In genomic region chr12:91836696-91837095, GRCh38 we compare ENCODE assay signal across 8 cellular contexts.
"Had no signal": no experiment of that assay in that cellular context is flagged by ENCODE, and none has a peak within 500 bp of the region (broad histone marks: within the 10 kb centered on the region; RNA-seq: fewer than 3 reads in every experiment).

No MANE protein-coding gene starts in this region.

- H3K9ac ChIP-seq: KMS-11 had no signal

- H3K36me3 Mint-ChIP-seq: IgD-negative memory B cell had no signal

- ATAC-seq: HepG2 had no signal

- H3K27ac Mint-ChIP-seq: IgD-negative memory B cell had no signal

- H3K4me3 Mint-ChIP-seq: IgD-negative memory B cell had no signal

- H3K4me2 ChIP-seq: KMS-11 had no signal

- H3K27ac ChIP-seq: HL-60, KMS-11 had no signal

- FAIRE-seq: HepG2, HTR-8/SVneo had no signal

- H3K27me3 Mint-ChIP-seq: IgD-negative memory B cell had no signal

- DNase-seq: IMR-90, KBM-7, KG1 had no signal
